ENCODE assay signal across 8 cellular contexts in genomic region chr19:6800991-6801396, GRCh38. TPM values are rescaled to one million over a fixed set of nuclear protein-coding genes. Genes with fewer than 3 reads are reported as not detected.
DNase-seq lines count a peak whose midpoint lies in the region; ATAC-seq and TF ChIP-seq lines count a peak whose summit lies in the region.

No MANE protein-coding gene starts in this region.

- peak; percentile 16; the same call in 1 of the 2 replicates for ATAC-seq in WTC11
- no peak for ATAC-seq in HG03039 (IDR thresholded peaks at IDR 0.05; ENCODE audit: unreplicated experiment)

- POLR2A ChIA-PET in WTC11 (lab: Charles Lee), result interaction anchor here (0.6 to 1.0 kb wide), 2 partner anchors 68 to 266 kb away, joined by 3 to 5 read pairs; no protein-coding TSS in a partner anchor

- H3K9me3 Mint-ChIP-seq in WTC11 (peaks cover 24% of the 10 kb centered on the region), glutamatergic neuron (ENCODE audit: unreplicated experiment) (peaks cover 5% of the 10 kb centered on the region)

- CTCF ChIA-PET in WTC11 (lab: Charles Lee), result interaction anchor here (1.2 to 1.7 kb wide), 3 partner anchors 10 to 63 kb away, joined by 3 to 6 read pairs (median 5); partner anchors contain the start of gene VAV1

- TF ChIP-seq CTCF in WTC11 (IDR thresholded peaks at IDR 0.05) (no peak), glutamatergic neuron (IDR thresholded peaks at IDR 0.05; ENCODE audit: partially characterized antibody, unreplicated experiment) (no peak)

- DNase-seq in A172 (ENCODE audit: low spot score) (peak; percentile 70), H4 (ENCODE audit: low spot score) (peak; percentile 26), WTC11 (ENCODE audit: low spot score) (no peak), glutamatergic neuron (no peak), inferior parietal cortex (ENCODE audit: extremely low spot score) (no peak), NCI-H146 treated with DMSO at 0.1 percent for 48 hours (lab: John Stamatoyannopoulos, UW; ENCODE audit: unreplicated experiment) (no peak), Kasumi-1 (lab: John Stamatoyannopoulos, UW) (no peak)

- no peak overlapping the region; the same call in 1 of the 2 replicates for H3K4me3 Mint-ChIP-seq in WTC11
- H3K4me3 Mint-ChIP-seq in glutamatergic neuron (ENCODE audit: unreplicated experiment), result peak overlapping the region; percentile 34

- H3K27ac Mint-ChIP-seq in WTC11, result peak overlapping the region; percentile 54; the same call in 1 of the 2 replicates
- H3K27ac Mint-ChIP-seq in glutamatergic neuron (ENCODE audit: unreplicated experiment), result no peak overlapping the region

- H3K36me3 Mint-ChIP-seq in WTC11 (peaks cover 7% of the 10 kb centered on the region), glutamatergic neuron (ENCODE audit: unreplicated experiment) (no peaks in the 10 kb centered on the region)

- H3K4me1 Mint-ChIP-seq in WTC11 (peaks cover 17% of the 10 kb centered on the region), glutamatergic neuron (ENCODE audit: low read depth, unreplicated experiment) (no peaks in the 10 kb centered on the region)

- H3K27me3 Mint-ChIP-seq in WTC11 (ENCODE audit: low read depth) (no peaks in the 10 kb centered on the region), glutamatergic neuron (ENCODE audit: unreplicated experiment) (no peaks in the 10 kb centered on the region)

TF ChIP-seq in WTC11, 78 proteins besides CTCF, POLR2A, EP300 and RAD21:
- TF ChIP-seq JAZF1 (CRISPR knock-in tag; IDR thresholded peaks at IDR 0.05) (no peak), TP53 (CRISPR knock-in tag; IDR thresholded peaks at IDR 0.05) (no peak), USF1 (CRISPR knock-in tag; IDR thresholded peaks at IDR 0.05) (no peak), ZNF121 (CRISPR knock-in tag; IDR thresholded peaks at IDR 0.05) (no peak), AR (CRISPR knock-in tag; IDR thresholded peaks at IDR 0.05) (no peak), NFYB (CRISPR knock-in tag; conservative IDR thresholded peaks at IDR 0.05; ENCODE audit: low read depth) (no peak), USF2 (CRISPR knock-in tag; IDR thresholded peaks at IDR 0.05) (no peak), AFF4 (CRISPR knock-in tag; IDR thresholded peaks at IDR 0.05; ENCODE audit: borderline replicate concordance) (no peak), MYBL2 (CRISPR knock-in tag; IDR thresholded peaks at IDR 0.05) (no peak)

RNA-seq across cellular contexts. Expression of gene VAV1, which starts 28.5 kb away (rescaled TPM):
- 0.14 TPM in 1 of 2 replicates, not detected in the other for total RNA-seq in A172 (2014; rRNA removed; shearing (Covaris generic))
- total RNA-seq in H4 (2014; rRNA removed; shearing (Covaris generic)), result 0.06 TPM in 1 of 2 replicates, not detected in the other
- 0.73 to 0.83 TPM (median 0.80 TPM) in 3 replicates for total RNA-seq in WTC11 (2021)
- total RNA-seq in glutamatergic neuron (ENCODE audit: unreplicated experiment), result not detected

RNA-seq across cellular contexts. Expression of gene SH2D3A, which starts 33.8 kb away (rescaled TPM):
- total RNA-seq in A172 (2014; rRNA removed; shearing (Covaris generic)), result not detected in 2 replicates
- not detected in 2 replicates for total RNA-seq in H4 (2014; rRNA removed; shearing (Covaris generic))
- 25.1 to 30.3 TPM (median 26.7 TPM) in 3 replicates for total RNA-seq in WTC11 (2021)
- total RNA-seq in glutamatergic neuron (ENCODE audit: unreplicated experiment), result 0.32 TPM

Comparison
In these comparisons a context has a peak if more than half of its experiments do, and no peak if none do; other contexts are left out.
1. DNase-seq: peak in A172 (single experiment) and H4 (single experiment); none in WTC11 (single experiment), glutamatergic neuron (single experiment), inferior parietal cortex (single experiment), NCI-H146 treated with DMSO at 0.1 percent for 48 hours (single experiment) and Kasumi-1 (0 of 2).
2. RNA of gene SH2D3A, which starts 33.8 kb away (total RNA-seq): 25.1 to 30.3 TPM in WTC11; 0.32 TPM in glutamatergic neuron (single experiment), not detected in A172 and not detected in H4; every median in the first group is over 10 times any median in the second.